Comparison of ENCODE assay signal across 8 cellular contexts in genomic region chr17:40331743-40332641, GRCh38. TPM values are rescaled to one million over a fixed set of nuclear protein-coding genes. Genes with fewer than 3 reads are reported as not detected.
A peak's percentile ranks its signal among the peaks of the same experiment; 100 is the strongest.
DNase-seq lines count a peak whose midpoint lies in the region; ATAC-seq and TF ChIP-seq lines count a peak whose summit lies in the region.

No MANE protein-coding gene starts in this region.

- ATAC-seq in GM19395 (IDR thresholded peaks at IDR 0.05; ENCODE audit: unreplicated experiment) = no peak

- intact Hi-C loops in dorsolateral prefrontal cortex (cut with DNase I) = no loop called here

- peak overlapping the region in 55 of 59 donors; percentile 4 to 88 (median 70) for H3K27ac ChIP-seq in dorsolateral prefrontal cortex

- peak overlapping the region in 17 of 59 donors; percentile 1 to 43 (median 13) for H3K4me3 ChIP-seq in dorsolateral prefrontal cortex
- H3K4me3 ChIP-seq in H7 (ENCODE audit: insufficient read depth, low read depth, low read length) = no peak overlapping the region

- H3K4me1 Mint-ChIP-seq in glutamatergic neuron (ENCODE audit: low read depth, unreplicated experiment) = peaks cover under 1% of the 10 kb centered on the region

- peaks cover 3% of the 10 kb centered on the region for H3K27me3 Mint-ChIP-seq in glutamatergic neuron (ENCODE audit: unreplicated experiment)

- DNase-seq in Ammon's horn (ENCODE audit: low spot score) = peak; percentile 75
- peak; percentile 73 for DNase-seq in NCI-H2196 treated with DMSO at 0.1 percent for 48 hours (lab: John Stamatoyannopoulos, UW; ENCODE audit: unreplicated experiment)
- peak in 7 of 10 donors; percentile 61 to 77 (median 68) for DNase-seq in dorsolateral prefrontal cortex
- DNase-seq in myocyte (ENCODE audit: low read depth) = peak; percentile 77
- DNase-seq in NCI-H1694 (lab: John Stamatoyannopoulos, UW) = no peak
- DNase-seq in H7 = no peak
- no peak for DNase-seq in glutamatergic neuron

- no peaks in the 10 kb centered on the region for H3K36me3 Mint-ChIP-seq in glutamatergic neuron (ENCODE audit: unreplicated experiment)

- no peaks in the 10 kb centered on the region for H3K9me3 Mint-ChIP-seq in glutamatergic neuron (ENCODE audit: unreplicated experiment)

- H3K27ac Mint-ChIP-seq in glutamatergic neuron (ENCODE audit: unreplicated experiment) = no peak overlapping the region

- H3K4me3 Mint-ChIP-seq in glutamatergic neuron (ENCODE audit: unreplicated experiment) = no peak overlapping the region

- TF ChIP-seq CTCF in dorsolateral prefrontal cortex (IDR thresholded peaks at IDR 0.05 in 54 of 56, conservative IDR thresholded peaks at IDR 0.05 in 2 of 56; ENCODE audit: low read depth in 1 of 56, partially characterized antibody in 56 of 56) = no peak
- TF ChIP-seq CTCF in glutamatergic neuron (IDR thresholded peaks at IDR 0.05; ENCODE audit: partially characterized antibody, unreplicated experiment) = no peak

- no peaks in the 10 kb centered on the region for H3K36me3 ChIP-seq in H7 (replicated peaks; ENCODE audit: control insufficient read depth, insufficient read depth, low read length)

- H3K27me3 ChIP-seq in dorsolateral prefrontal cortex (no peaks in the 10 kb centered on the region), H7 (ENCODE audit: control insufficient read depth, insufficient read depth, low read length) (no peaks in the 10 kb centered on the region)

RNA-seq across cellular contexts. Expression of gene RARA, which starts 23.0 kb away (rescaled TPM):
- 10 to 100 TPM; 10.4 to 38.8 (median 22.5) TPM for total RNA-seq in dorsolateral prefrontal cortex
- 37.2 and 39.2 TPM in 2 replicates for total RNA-seq in myocyte
- polyA plus RNA-seq in myocyte (2012) = 72.7 TPM
- 19.3 and 22.1 TPM in 2 replicates for total RNA-seq in H7 (2014; rRNA removed; shearing (Covaris generic))
- total RNA-seq in glutamatergic neuron (ENCODE audit: unreplicated experiment) = 26.2 TPM

RNA-seq across cellular contexts. Expression of gene GJD3, which starts 32.5 kb away (rescaled TPM):
- total RNA-seq in dorsolateral prefrontal cortex = 1 to 10 TPM in 4 of 120 experiments, under 1 TPM in 18, not detected in 98; 0.48 to 1.7 (median 0.75) TPM
- total RNA-seq in myocyte = not detected in 2 replicates
- 0.90 TPM for polyA plus RNA-seq in myocyte (2012)
- total RNA-seq in H7 (2014; rRNA removed; shearing (Covaris generic)) = 0.38 and 1.2 TPM in 2 replicates
- total RNA-seq in glutamatergic neuron (ENCODE audit: unreplicated experiment) = not detected

RNA-seq across cellular contexts. Expression of gene CDC6, which starts 44.3 kb away (rescaled TPM):
- total RNA-seq in dorsolateral prefrontal cortex (10 to 100 TPM in 12 of 120 experiments, 1 to 10 TPM in 108; 1.0 to 12.6 (median 6.7) TPM), myocyte (2.6 and 3.8 TPM in 2 replicates), glutamatergic neuron (ENCODE audit: unreplicated experiment) (4.7 TPM)
- 2.9 TPM for polyA plus RNA-seq in myocyte (2012)
- total RNA-seq in H7 (2014; rRNA removed; shearing (Covaris generic)) = 80.8 and 83.6 TPM in 2 replicates

Comparison
In these comparisons a context has a peak if more than half of its experiments do, and no peak if none do; other contexts are left out.
1. DNase-seq: peak in Ammon's horn (single experiment), NCI-H2196 treated with DMSO at 0.1 percent for 48 hours (single experiment), dorsolateral prefrontal cortex (7 of 10) and myocyte (single experiment); none in NCI-H1694 (single experiment), H7 (single experiment) and glutamatergic neuron (single experiment).